Comparison of ENCODE assay signal across 8 cellular contexts in genomic region chr1:111747282-111747734, GRCh38. TPM values are rescaled to one million over a fixed set of nuclear protein-coding genes. Genes with fewer than 3 reads are reported as not detected.
A peak's percentile ranks its signal among the peaks of the same experiment; 100 is the strongest.
DNase-seq lines count a peak whose midpoint lies in the region; ATAC-seq and TF ChIP-seq lines count a peak whose summit lies in the region.

No MANE protein-coding gene starts in this region.

- CTCF ChIA-PET in RWPE1 (lab: Yijun Ruan, JAX) = interaction anchor here (0.6 to 1.2 kb wide), 6 partner anchors 11 to 1092 kb away, joined by 3 to 8 read pairs (median 3); no protein-coding TSS in a partner anchor

- POLR2A ChIA-PET in RWPE1 (lab: Yijun Ruan, JAX; ENCODE audit: low non-redundant PET) = interaction anchor here (0.6 kb wide), 1 partner anchor 33 kb away, joined by 3 read pairs; no protein-coding TSS in a partner anchor

- H3K27ac ChIP-seq in RWPE1 = no peak overlapping the region

- intact Hi-C loops in left cardiac atrium (cut with DNase I) = loop anchor here in 1 of 2 donors (2.0 kb wide), 1 partner anchor 33 kb away; no protein-coding TSS in a partner anchor

- peak; percentile 57 for TF ChIP-seq CTCF in RWPE1 (conservative IDR thresholded peaks at IDR 0.05; ENCODE audit: low read depth)

- DNase-seq in EH (ENCODE audit: low read depth) (peak; percentile 78), HT1080 (ENCODE audit: low read depth) (peak; percentile 72), RWPE1 (ENCODE audit: low spot score) (peak; percentile 57), left cardiac atrium (peak; percentile 67)
- peak; percentile 18 for DNase-seq in activated effector memory CD4-positive, alpha-beta T cell treated with Interleukin-2 at 50 U/mL for 16 hours
- peak; percentile 59 to 75 for DNase-seq in stimulated activated CD4-positive, alpha-beta T cell treated with anti-CD3 and anti-CD28 coated beads, Interleukin-15, amount 100 ng/mL, for 48 hours (ENCODE audit: low read depth in 2 of 2)

- peak in 1 of 2 donors; percentile 49 for ATAC-seq in left cardiac atrium
- ATAC-seq in GM18511 (IDR thresholded peaks at IDR 0.05; ENCODE audit: unreplicated experiment) = no peak
- no peak for ATAC-seq in GM18502 (IDR thresholded peaks at IDR 0.05; ENCODE audit: poor library complexity, unreplicated experiment)

RNA-seq across cellular contexts. Expression of gene INKA2, which starts 8.1 kb away (rescaled TPM):
- 0.73 and 4.2 TPM in 2 replicates for total RNA-seq in HT1080 (2014; rRNA removed; shearing (Covaris generic))
- polyA plus RNA-seq in HT1080 (2015; cell fraction: cytosol; rRNA removed) = 1.7 and 1.9 TPM in 2 replicates
- polyA plus RNA-seq in HT1080 (2015; cell fraction: nucleus; rRNA removed) = 2.6 and 2.7 TPM in 2 replicates
- total RNA-seq in left cardiac atrium = 10 to 100 TPM; 18.4 to 31.7 TPM

RNA-seq across cellular contexts. Expression of gene DDX20, which starts 8.4 kb away (rescaled TPM):
- 23.3 and 32.4 TPM in 2 replicates for total RNA-seq in HT1080 (2014; rRNA removed; shearing (Covaris generic))
- 10.0 and 10.9 TPM in 2 replicates for polyA plus RNA-seq in HT1080 (2015; cell fraction: cytosol; rRNA removed)
- 25.9 and 29.8 TPM in 2 replicates for polyA plus RNA-seq in HT1080 (2015; cell fraction: nucleus; rRNA removed)
- total RNA-seq in left cardiac atrium = 1 to 10 TPM; 7.8 TPM

Comparison
In these comparisons a context has a peak if more than half of its experiments do, and no peak if none do; other contexts are left out.
1. DNase-seq: peak in every context shown above with its lines; median percentile 78 in EH; 72 in HT1080; 67 in left cardiac atrium; 67 in stimulated activated CD4-positive, alpha-beta T cell treated with anti-CD3 and anti-CD28 coated beads, Interleukin-15, amount 100 ng/mL, for 48 hours; 57 in RWPE1; 18 in activated effector memory CD4-positive, alpha-beta T cell treated with Interleukin-2 at 50 U/mL for 16 hours.